In genomic region chr14:53432378-53432802, GRCh38 we compare ENCODE assay signal across 8 cellular contexts.
A peak's percentile ranks its signal among the peaks of the same experiment; 100 is the strongest.
DNase-seq lines count a peak whose midpoint lies in the region; ATAC-seq and TF ChIP-seq lines count a peak whose summit lies in the region.

No MANE protein-coding gene starts in this region.

- WGBS in spleen, 5 donors, result 28 to 68% (median 34%) methylated on average over 2 of the region's 2 CpGs

- no peaks in the 10 kb centered on the region for H3K36me3 ChIP-seq in spleen

- intact Hi-C loops in activated CD4-positive, alpha-beta T cell treated with anti-CD3 and anti-CD28 coated beads for 36 hours (cut with DNase I, micrococcal nuclease), result loop anchor here in 1 of 2 experiments (1.0 to 10.0 kb wide), 3 partner anchors 743 to 1232 kb away; no protein-coding TSS in a partner anchor
- intact Hi-C loops in posterior cingulate gyrus (cut with DNase I) (no loop called here), spleen (cut with DNase I; ENCODE audit: low total_unique reads) (no loop called here)

- H3K27ac Mint-ChIP-seq in activated CD4-positive, alpha-beta T cell treated with anti-CD3 and anti-CD28 coated beads for 36 hours, result no peak overlapping the region
- H3K27ac Mint-ChIP-seq in activated naive CD8-positive, alpha-beta T cell treated with anti-CD3 and anti-CD28 coated beads, Interleukin-2, amount 50 U/mL, for 24 hours, result no peak overlapping the region

- no peaks in the 10 kb centered on the region for H3K27me3 ChIP-seq in spleen (replicated peaks in 1 of 7)

- peaks cover 7% of the 10 kb centered on the region for H3K9me3 Mint-ChIP-seq in activated CD4-positive, alpha-beta T cell treated with anti-CD3 and anti-CD28 coated beads for 36 hours (ENCODE audit: low read depth)
- no peaks in the 10 kb centered on the region for H3K9me3 Mint-ChIP-seq in activated naive CD8-positive, alpha-beta T cell treated with anti-CD3 and anti-CD28 coated beads, Interleukin-2, amount 50 U/mL, for 24 hours

- no peak for TF ChIP-seq POLR2A in spleen (IDR thresholded peaks at IDR 0.05)

- peaks cover 3% of the 10 kb centered on the region for H3K27me3 Mint-ChIP-seq in activated CD4-positive, alpha-beta T cell treated with anti-CD3 and anti-CD28 coated beads for 36 hours
- no peaks in the 10 kb centered on the region for H3K27me3 Mint-ChIP-seq in activated naive CD8-positive, alpha-beta T cell treated with anti-CD3 and anti-CD28 coated beads, Interleukin-2, amount 50 U/mL, for 24 hours

- POLR2A ChIA-PET in activated CD4-positive, alpha-beta T cell treated with anti-CD3 and anti-CD28 coated beads for 36 hours (lab: Charles Lee), result no interaction called here

- no peaks in the 10 kb centered on the region for H3K4me1 ChIP-seq in spleen

- no peak overlapping the region for H3K4me3 Mint-ChIP-seq in activated CD4-positive, alpha-beta T cell treated with anti-CD3 and anti-CD28 coated beads for 36 hours
- H3K4me3 Mint-ChIP-seq in activated naive CD8-positive, alpha-beta T cell treated with anti-CD3 and anti-CD28 coated beads, Interleukin-2, amount 50 U/mL, for 24 hours, result no peak overlapping the region

- no peaks in the 10 kb centered on the region for H3K4me1 Mint-ChIP-seq in activated CD4-positive, alpha-beta T cell treated with anti-CD3 and anti-CD28 coated beads for 36 hours
- H3K4me1 Mint-ChIP-seq in activated naive CD8-positive, alpha-beta T cell treated with anti-CD3 and anti-CD28 coated beads, Interleukin-2, amount 50 U/mL, for 24 hours, result no peaks in the 10 kb centered on the region

- H3K4me3 ChIP-seq in HFF-Myc (replicated peaks; ENCODE audit: low read depth, low read length) (no peak overlapping the region), spleen (no peak overlapping the region)

- CTCF ChIA-PET in activated CD4-positive, alpha-beta T cell treated with anti-CD3 and anti-CD28 coated beads for 36 hours (lab: Charles Lee), result interaction anchor here (0.7 to 1.0 kb wide), 2 partner anchors 916 to 1297 kb away, joined by 3 to 4 read pairs; no protein-coding TSS in a partner anchor

- H3K36me3 Mint-ChIP-seq in activated CD4-positive, alpha-beta T cell treated with anti-CD3 and anti-CD28 coated beads for 36 hours (ENCODE audit: low read depth), result no peaks in the 10 kb centered on the region
- H3K36me3 Mint-ChIP-seq in activated naive CD8-positive, alpha-beta T cell treated with anti-CD3 and anti-CD28 coated beads, Interleukin-2, amount 50 U/mL, for 24 hours (ENCODE audit: low read depth), result no peaks in the 10 kb centered on the region

- peak; percentile 12 for DNase-seq in activated CD4-positive, alpha-beta T cell treated with anti-CD3 and anti-CD28 coated beads for 36 hours
- no peak for DNase-seq in activated CD4-positive, alpha-beta T cell treated with anti-CD3 and anti-CD28 coated beads, Interleukin-2, amount 50 U/mL, for 4 hours
- DNase-seq in HFF-Myc (ENCODE audit: extremely low read depth, low read depth), result no peak
- peak; percentile 45 to 83 (median 56) for DNase-seq in NCI-H1417 (lab: John Stamatoyannopoulos, UW)
- no peak for DNase-seq in activated naive CD8-positive, alpha-beta T cell treated with anti-CD3 and anti-CD28 coated beads, Interleukin-2, amount 50 U/mL, for 24 hours
- DNase-seq in iPS-NIHi7 (ENCODE audit: extremely low spot score), result peak; percentile 83
- DNase-seq in posterior cingulate gyrus, result no peak
- no peak for DNase-seq in spleen

- H3K9me3 ChIP-seq in spleen, result no peaks in the 10 kb centered on the region

- TF ChIP-seq CTCF in HFF-Myc (IDR thresholded peaks at IDR 0.05; ENCODE audit: low read depth, low read length, missing control alignments) (peak; percentile 59), spleen (IDR thresholded peaks at IDR 0.05 in 8 of 11, conservative IDR thresholded peaks at IDR 0.05 in 3 of 11) (peak in 4 of 11 experiments; percentile 7 to 34 (median 27))

- peak; percentile 44 for ATAC-seq in activated CD4-positive, alpha-beta T cell treated with anti-CD3 and anti-CD28 coated beads for 36 hours
- peak; percentile 49 for ATAC-seq in activated naive CD8-positive, alpha-beta T cell treated with anti-CD3 and anti-CD28 coated beads, Interleukin-2, amount 50 U/mL, for 24 hours

- H3K27ac ChIP-seq in spleen, result no peak overlapping the region

Comparison
In these comparisons a context has a peak if more than half of its experiments do, and no peak if none do; other contexts are left out.
1. DNase-seq: peak in activated CD4-positive, alpha-beta T cell treated with anti-CD3 and anti-CD28 coated beads for 36 hours (single experiment), NCI-H1417 (3 of 3) and iPS-NIHi7 (single experiment); none in activated CD4-positive, alpha-beta T cell treated with anti-CD3 and anti-CD28 coated beads, Interleukin-2, amount 50 U/mL, for 4 hours (0 of 2), HFF-Myc (single experiment), activated naive CD8-positive, alpha-beta T cell treated with anti-CD3 and anti-CD28 coated beads, Interleukin-2, amount 50 U/mL, for 24 hours (single experiment), posterior cingulate gyrus (0 of 10) and spleen (single experiment).